In genomic region chr11:34053161-34053686, GRCh38 we compare ENCODE assay signal across 8 cellular contexts. TPM values are rescaled to one million over a fixed set of nuclear protein-coding genes. Genes with fewer than 3 reads are reported as not detected.
DNase-seq lines count a peak whose midpoint lies in the region; ATAC-seq and TF ChIP-seq lines count a peak whose summit lies in the region.

No MANE protein-coding gene starts in this region.

- POLR2A ChIA-PET in OCI-LY7 (lab: Charles Lee) = interaction anchor here (0.6 to 1.2 kb wide), 3 partner anchors 10 to 647 kb away, joined by 3 to 4 read pairs (median 3); no protein-coding TSS in a partner anchor
- POLR2A ChIA-PET in naive thymus-derived CD4-positive, alpha-beta T cell (lab: Charles Lee) = interaction anchor here (1.0 to 7.3 kb wide), 3 partner anchors 13 to 53 kb away, joined by 3 to 102 read pairs (median 3); partner anchors contain the start of gene NAT10

- TF ChIP-seq CTCF in AG09319 (IDR thresholded peaks at IDR 0.05; ENCODE audit: low read depth, low read length) (no peak), OCI-LY7 (conservative IDR thresholded peaks at IDR 0.05; ENCODE audit: low read length) (no peak), esophagus squamous epithelium (IDR thresholded peaks at IDR 0.05) (no peak)

- peak overlapping the region; percentile 88 for H3K4me2 ChIP-seq in OCI-LY7 (ENCODE audit: low read length)

- no peaks in the 10 kb centered on the region for H3K9me2 ChIP-seq in OCI-LY7 (ENCODE audit: insufficient read depth, low read length)

- DNase-seq in AG09319 (ENCODE audit: extremely low read depth, low read depth) (peak; percentile 38), HPDE6-E6E7 (ENCODE audit: extremely low spot score) (peak; percentile 54), OCI-LY7 (ENCODE audit: low spot score) (peak; percentile 82), esophagus squamous epithelium (lab: John Stamatoyannopoulos, UW) (peak; percentile 9)
- peak; percentile 85 to 86 for DNase-seq in activated T-cell treated with anti-CD3 and anti-CD28 coated beads, Interleukin-2, amount 50 U/mL, for 48 hours
- peak; percentile 46 to 81 (median 73) for DNase-seq in naive thymus-derived CD4-positive, alpha-beta T cell

- no peak overlapping the region; the same call in 1 of the 2 replicates for H2AFZ ChIP-seq in OCI-LY7 (ENCODE audit: low read length)

- H3K9me3 ChIP-seq in OCI-LY7 (ENCODE audit: low read length) = no peaks in the 10 kb centered on the region
- H3K9me3 ChIP-seq in esophagus squamous epithelium = no peaks in the 10 kb centered on the region
- H3K9me3 ChIP-seq in naive thymus-derived CD4-positive, alpha-beta T cell (ENCODE audit: control insufficient read depth in 2 of 3, low read length in 3 of 3) = no peaks in the 10 kb centered on the region

- CTCF ChIA-PET in OCI-LY7 (lab: Charles Lee; ENCODE audit: unreplicated experiment) = interaction anchor here (0.6 to 1.1 kb wide), 2 partner anchors 12 to 52 kb away, joined by 3 to 16 read pairs; partner anchors contain the start of gene NAT10
- CTCF ChIA-PET in naive thymus-derived CD4-positive, alpha-beta T cell (lab: Charles Lee) = no interaction called here

- BruUV-seq in OCI-LY7 (replicated peaks; lab: Mats Ljungman, UMichigan) = no TSS peak

- H3K27ac ChIP-seq in OCI-LY7 (ENCODE audit: low read depth, low read length, poor library complexity, severe bottlenecking) = peak overlapping the region; percentile 90
- peak overlapping the region; percentile 97 to 99 (median 98) for H3K27ac ChIP-seq in esophagus squamous epithelium
- H3K27ac ChIP-seq in naive thymus-derived CD4-positive, alpha-beta T cell (ENCODE audit: low read depth, low read length) = peak overlapping the region; percentile 99

- peaks cover 67% of the 10 kb centered on the region for H3K79me2 ChIP-seq in OCI-LY7 (ENCODE audit: insufficient read depth, low read depth, low read length)

- H3K4me1 Mint-ChIP-seq in naive thymus-derived CD4-positive, alpha-beta T cell = peaks cover 12 to 54% (median 39%) of the 10 kb centered on the region in 7 donors
- peaks cover 34% of the 10 kb centered on the region for H3K4me1 Mint-ChIP-seq in stimulated activated memory B cell treated with anti-CD40 and anti-IgM and Interleukin-4, amounts not matched to agents 10 μg/mL and 1 μg/mL and 100 μg/mL, for 72 hours

- H3K27me3 Mint-ChIP-seq in naive thymus-derived CD4-positive, alpha-beta T cell = peaks cover 0 to 1% (median 0%) of the 10 kb centered on the region in 5 donors
- no peaks in the 10 kb centered on the region for H3K27me3 Mint-ChIP-seq in stimulated activated memory B cell treated with anti-CD40 and anti-IgM and Interleukin-4, amounts not matched to agents 10 μg/mL and 1 μg/mL and 100 μg/mL, for 72 hours

- H3K36me3 Mint-ChIP-seq in naive thymus-derived CD4-positive, alpha-beta T cell = peaks cover 3 to 16% (median 7%) of the 10 kb centered on the region in 5 donors
- peaks cover 14% of the 10 kb centered on the region for H3K36me3 Mint-ChIP-seq in stimulated activated memory B cell treated with anti-CD40 and anti-IgM and Interleukin-4, amounts not matched to agents 10 μg/mL and 1 μg/mL and 100 μg/mL, for 72 hours

- peak overlapping the region; percentile 93 to 99 (median 97) for H3K27ac Mint-ChIP-seq in naive thymus-derived CD4-positive, alpha-beta T cell
- peak overlapping the region; percentile 95 for H3K27ac Mint-ChIP-seq in stimulated activated memory B cell treated with anti-CD40 and anti-IgM and Interleukin-4, amounts not matched to agents 10 μg/mL and 1 μg/mL and 100 μg/mL, for 72 hours

- WGBS in esophagus squamous epithelium, 2 donors = 0% methylated on average over 6 to 22 of the region's 24 CpGs

- H3K4me3 Mint-ChIP-seq in naive thymus-derived CD4-positive, alpha-beta T cell = peak overlapping the region; percentile 94 to 99 (median 98)
- peak overlapping the region; percentile 99 for H3K4me3 Mint-ChIP-seq in stimulated activated memory B cell treated with anti-CD40 and anti-IgM and Interleukin-4, amounts not matched to agents 10 μg/mL and 1 μg/mL and 100 μg/mL, for 72 hours

- peak; percentile 28 for ATAC-seq in GM19025 (IDR thresholded peaks at IDR 0.05; ENCODE audit: low read depth, unreplicated experiment)
- peak; percentile 63 for ATAC-seq in naive thymus-derived CD4-positive, alpha-beta T cell
- ATAC-seq in stimulated activated memory B cell treated with anti-CD40 and anti-IgM and Interleukin-4, amounts not matched to agents 10 μg/mL and 1 μg/mL and 100 μg/mL, for 72 hours = peak; percentile 64

- peaks cover 50% of the 10 kb centered on the region for H3K4me1 ChIP-seq in OCI-LY7 (ENCODE audit: insufficient read depth, low read length, poor library complexity, severe bottlenecking)
- peaks cover 0 to 61% (median 43%) of the 10 kb centered on the region in 3 donors for H3K4me1 ChIP-seq in esophagus squamous epithelium
- H3K4me1 ChIP-seq in naive thymus-derived CD4-positive, alpha-beta T cell (ENCODE audit: control insufficient read depth in 2 of 2, insufficient read depth in 2 of 2, low read length in 2 of 2) = peaks cover 25 to 28% of the 10 kb centered on the region in 2 donors

- peak in 1 of 4 donors; percentile 31 for TF ChIP-seq POLR2A in esophagus squamous epithelium (IDR thresholded peaks at IDR 0.05)

- peaks cover 0 to 5% (median 0%) of the 10 kb centered on the region in 11 donors for H3K9me3 Mint-ChIP-seq in naive thymus-derived CD4-positive, alpha-beta T cell
- no peaks in the 10 kb centered on the region for H3K9me3 Mint-ChIP-seq in stimulated activated memory B cell treated with anti-CD40 and anti-IgM and Interleukin-4, amounts not matched to agents 10 μg/mL and 1 μg/mL and 100 μg/mL, for 72 hours

- peaks cover 39% of the 10 kb centered on the region for H4K20me1 ChIP-seq in OCI-LY7 (ENCODE audit: insufficient read depth, low read length)

- H3K4me3 ChIP-seq in OCI-LY7 (ENCODE audit: low read depth, low read length, poor library complexity, severe bottlenecking) (peak overlapping the region; percentile 90), esophagus squamous epithelium (peak overlapping the region; percentile 91 to 97 (median 96))
- H3K4me3 ChIP-seq in naive thymus-derived CD4-positive, alpha-beta T cell (ENCODE audit: low read length) = peak overlapping the region; percentile 95

- H3K36me3 ChIP-seq in OCI-LY7 (ENCODE audit: insufficient read depth, low read length) (peaks cover 61% of the 10 kb centered on the region), esophagus squamous epithelium (peaks cover 0 to 27% (median 0%) of the 10 kb centered on the region in 3 donors)
- H3K36me3 ChIP-seq in naive thymus-derived CD4-positive, alpha-beta T cell (ENCODE audit: control insufficient read depth in 2 of 3, insufficient read depth in 3 of 3, low read length in 3 of 3) = peaks cover 0 to 15% (median 4%) of the 10 kb centered on the region in 3 experiments

- intact Hi-C loops in OCI-LY7 (cut with micrococcal nuclease; ENCODE audit: unreplicated experiment) = loop anchor here (2.0 to 10.0 kb wide), 4 partner anchors 14 to 1158 kb away; partner anchors contain the start of gene QSER1
- intact Hi-C loops in esophagus squamous epithelium (cut with DNase I) = loop anchor here (10.0 kb wide), 1 partner anchor 52 kb away; the partner anchor contains the start of gene NAT10
- intact Hi-C loops in naive thymus-derived CD4-positive, alpha-beta T cell (cut with micrococcal nuclease) = loop anchor here (1.0 to 10.0 kb wide), 13 partner anchors 10 to 1610 kb away; partner anchors contain the start of genes APIP (in 1 of the 2), C11orf91 (in 1 of the 2), DEPDC7 (in 1 of the 2) and FBXO3 (in 1 of the 2)

- H3K27me3 ChIP-seq in esophagus squamous epithelium = no peaks in the 10 kb centered on the region
- no peaks in the 10 kb centered on the region for H3K27me3 ChIP-seq in naive thymus-derived CD4-positive, alpha-beta T cell (ENCODE audit: control insufficient read depth in 2 of 2, insufficient read depth in 2 of 2, low read length in 2 of 2)

RNA-seq across cellular contexts. Expression of gene CAPRIN1, which starts 1.7 kb away (rescaled TPM):
- 259 and 260 TPM in 2 replicates for total RNA-seq in OCI-LY7 (2014; rRNA removed; shearing (Covaris generic))
- 286 and 298 TPM in 2 replicates for total RNA-seq in OCI-LY7 (2022)
- total RNA-seq in esophagus squamous epithelium = 100 to 1,000 TPM in 3 of 4 donors, 10 to 100 TPM in 1; 94.1 to 151 (median 132) TPM
- total RNA-seq in naive thymus-derived CD4-positive, alpha-beta T cell = 100 to 1,000 TPM; 120 to 227 (median 163) TPM
- polyA plus RNA-seq in naive thymus-derived CD4-positive, alpha-beta T cell = 10 to 100 TPM; 65.0 to 99.0 TPM

RNA-seq across cellular contexts. Expression of gene NAT10, which starts 52.2 kb away (rescaled TPM):
- 62.5 and 64.9 TPM in 2 replicates for total RNA-seq in OCI-LY7 (2014; rRNA removed; shearing (Covaris generic))
- total RNA-seq in OCI-LY7 (2022) (94.2 and 120 TPM in 2 replicates), esophagus squamous epithelium (10 to 100 TPM; 17.6 to 35.9 (median 32.6) TPM)
- total RNA-seq in naive thymus-derived CD4-positive, alpha-beta T cell = 100 to 1,000 TPM in 1 of 5 experiments, 10 to 100 TPM in 4; 55.7 to 104 (median 84.3) TPM
- polyA plus RNA-seq in naive thymus-derived CD4-positive, alpha-beta T cell = 10 to 100 TPM; 33.8 to 65.1 TPM

Comparison
In these comparisons a context has a peak if more than half of its experiments do, and no peak if none do; other contexts are left out.
1. Peak in every context shown above with its lines: DNase-seq, ATAC-seq, H3K4me3 ChIP-seq and H3K27ac ChIP-seq.
2. DNase-seq: peak in every context shown above with its lines; median percentile 86 in activated T-cell treated with anti-CD3 and anti-CD28 coated beads, Interleukin-2, amount 50 U/mL, for 48 hours; 82 in OCI-LY7; 73 in naive thymus-derived CD4-positive, alpha-beta T cell; 54 in HPDE6-E6E7; 38 in AG09319; 9 in esophagus squamous epithelium.